ENCODE assay signal across 20 cellular contexts in the genomic region with DNA sequence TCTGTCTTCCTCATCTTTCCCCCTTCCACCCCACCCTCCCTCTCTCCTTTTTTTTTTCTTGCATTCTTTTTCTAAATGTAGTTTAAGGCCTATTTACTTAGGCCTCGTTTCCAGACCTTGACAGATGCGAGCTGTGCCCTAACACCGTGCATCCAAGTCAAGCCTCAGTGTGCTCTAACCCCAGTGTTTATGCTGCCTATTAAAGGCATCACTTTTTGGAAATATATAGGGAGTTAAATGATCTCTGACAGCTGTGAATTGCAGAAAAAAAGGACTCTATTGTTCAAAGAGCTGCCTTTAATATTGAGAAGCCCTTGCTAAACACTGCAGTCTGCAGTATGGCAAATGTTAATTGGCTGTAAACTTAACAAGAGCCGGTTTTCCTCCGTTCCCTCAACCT.
DNase-seq lines count a peak whose midpoint lies in the region; ATAC-seq and TF ChIP-seq lines count a peak whose summit lies in the region.
"Had no signal": no experiment of that assay in that cellular context is flagged by ENCODE, and none has a peak within 500 bp of the region (broad histone marks: within the 10 kb centered on the region; RNA-seq: fewer than 3 reads in every experiment).

No MANE protein-coding gene starts in this region.

- H2AFZ ChIP-seq in SK-N-SH (ENCODE audit: low read depth) (peak overlapping the region; percentile 37; the same call in 1 of the 2 replicates), neural progenitor cell (replicated peaks) (peak overlapping the region; percentile 46)

- POLR2A ChIA-PET in SK-N-SH (lab: Yijun Ruan, JAX) = no interaction called here

- no peak overlapping the region for H3K9ac ChIP-seq in SK-N-SH
- no peak overlapping the region for H3K9ac ChIP-seq in neural progenitor cell

- CTCF ChIA-PET in SK-N-SH (lab: Yijun Ruan, JAX) = interaction anchor here (0.6 to 1.2 kb wide), 4 partner anchors 9 to 322 kb away, joined by 3 read pairs; no protein-coding TSS in a partner anchor

- no peaks in the 10 kb centered on the region for H3F3A ChIP-seq in SK-N-SH (replicated peaks; ENCODE audit: insufficient read depth)
- H3F3A ChIP-seq in neural progenitor cell (ENCODE audit: low read depth) = no peaks in the 10 kb centered on the region

- no peak for TF ChIP-seq EP300 in SK-N-SH (IDR thresholded peaks at IDR 0.05; ENCODE audit: borderline replicate concordance in 1 of 2, low read depth in 1 of 2, low read length in 1 of 2)

- H4K20me1 ChIP-seq in SK-N-SH (ENCODE audit: insufficient read depth) (no peaks in the 10 kb centered on the region), neural progenitor cell (ENCODE audit: low read depth) (no peaks in the 10 kb centered on the region)

- TF ChIP-seq CTCF in SK-N-SH (IDR thresholded peaks at IDR 0.05) (no peak), neural progenitor cell (IDR thresholded peaks at IDR 0.05) (no peak), uterus (IDR thresholded peaks at IDR 0.05) (no peak)

- no peak for DNase-seq in SK-N-SH
- peak; percentile 77 for DNase-seq in left kidney (ENCODE audit: low read depth, low spot score)
- DNase-seq in neural progenitor cell (ENCODE audit: low spot score) = no peak
- no peak for DNase-seq in uterus
- no peak for DNase-seq in NCI-H446 (lab: John Stamatoyannopoulos, UW)
- no peak for DNase-seq in activated CD4-positive, alpha-beta T cell treated with anti-CD3 and anti-CD28 coated beads, Interleukin-2, amount 50 U/mL, for 1 hour
- no peak for DNase-seq in substantia nigra (lab: John Stamatoyannopoulos, UW)
- DNase-seq: COR-L47; H9; Karpas-422; NCI-H1436 treated with DMSO at 0.1 percent for 48 hours; NCI-H2029; NCI-H345; NCI-H526 treated with DMSO at 0.1 percent for 48 hours; NK-92 treated with Interleukin-12 subunit alpha and Interleukin-12 subunit beta, amount 100 ng/mL, for 24 hours; Peyer's patch had no signal

- peaks cover 7% of the 10 kb centered on the region for H3K27me3 Mint-ChIP-seq in neural progenitor cell (ENCODE audit: insufficient read depth, low read depth)
- H3K27me3 Mint-ChIP-seq: B cell had no signal

- TF ChIP-seq RAD21 in SK-N-SH (IDR thresholded peaks at IDR 0.05; ENCODE audit: low read length) = no peak

- H3K36me3 ChIP-seq in SK-N-SH (replicated peaks in 1 of 2; ENCODE audit: control insufficient read depth in 1 of 2, insufficient read depth in 2 of 2, low read length in 1 of 2) (no peaks in the 10 kb centered on the region), neural progenitor cell (no peaks in the 10 kb centered on the region), uterus (no peaks in the 10 kb centered on the region)
- H3K36me3 ChIP-seq: Peyer's patch had no signal

- H3K4me1 Mint-ChIP-seq in neural progenitor cell = peaks cover 8% of the 10 kb centered on the region
- H3K4me1 Mint-ChIP-seq: B cell, IgD-negative memory B cell had no signal

- no peak overlapping the region for H3K4me3 Mint-ChIP-seq in neural progenitor cell
- H3K4me3 Mint-ChIP-seq: B cell, H9, IgD-negative memory B cell had no signal

- ATAC-seq in SK-N-SH treated with all-trans-retinoic acid at 6 μM for 48 hours = no peak

- no peaks in the 10 kb centered on the region for H3K79me2 ChIP-seq in SK-N-SH (ENCODE audit: insufficient read depth)
- H3K79me2 ChIP-seq in neural progenitor cell (ENCODE audit: low read depth) = no peaks in the 10 kb centered on the region

- intact Hi-C loops in uterus (cut with DNase I; ENCODE audit: low total_unique reads) = no loop called here

- no peaks in the 10 kb centered on the region for H3K27me3 ChIP-seq in SK-N-SH (ENCODE audit: insufficient read depth)
- no peaks in the 10 kb centered on the region for H3K27me3 ChIP-seq in neural progenitor cell
- H3K27me3 ChIP-seq in uterus = no peaks in the 10 kb centered on the region
- H3K27me3 ChIP-seq: Peyer's patch had no signal

- no peak overlapping the region for H3K4me3 ChIP-seq in SK-N-SH (ENCODE audit: low read depth in 2 of 2, low read length in 1 of 2)
- H3K4me3 ChIP-seq in neural progenitor cell = no peak overlapping the region
- no peak overlapping the region for H3K4me3 ChIP-seq in uterus
- H3K4me3 ChIP-seq: Peyer's patch had no signal

- no peak for TF ChIP-seq POLR2A in uterus (IDR thresholded peaks at IDR 0.05)

- no peaks in the 10 kb centered on the region for H3K9me3 Mint-ChIP-seq in neural progenitor cell
- H3K9me3 Mint-ChIP-seq: H9 had no signal

- H3K9me3 ChIP-seq in SK-N-SH (no peaks in the 10 kb centered on the region), neural progenitor cell (ENCODE audit: low read depth) (no peaks in the 10 kb centered on the region), uterus (no peaks in the 10 kb centered on the region)
- H3K9me3 ChIP-seq: Peyer's patch had no signal

- H3K27ac Mint-ChIP-seq in neural progenitor cell = peak overlapping the region; percentile 86
- H3K27ac Mint-ChIP-seq: B cell, IgD-negative memory B cell had no signal

- 82% methylated on average over 5 of the region's 5 CpGs for WGBS in SK-N-SH (ENCODE audit: low lambda C conversion rate)

- no peak overlapping the region for H3K4me2 ChIP-seq in SK-N-SH
- peak overlapping the region; percentile 29 for H3K4me2 ChIP-seq in neural progenitor cell

- peaks cover 0 to 4% of the 10 kb centered on the region in 2 experiments; a peak in 2 of 4 replicates for H3K4me1 ChIP-seq in SK-N-SH (ENCODE audit: control insufficient read depth in 1 of 2, insufficient read depth in 2 of 2, low read depth in 1 of 2, low read length in 1 of 2)
- H3K4me1 ChIP-seq in neural progenitor cell = peaks cover 9% of the 10 kb centered on the region
- H3K4me1 ChIP-seq in uterus = no peaks in the 10 kb centered on the region
- H3K4me1 ChIP-seq: Peyer's patch had no signal

- no peaks in the 10 kb centered on the region for H3K9me2 ChIP-seq in SK-N-SH

- no peaks in the 10 kb centered on the region for H3K36me3 Mint-ChIP-seq in neural progenitor cell
- H3K36me3 Mint-ChIP-seq: IgD-negative memory B cell had no signal

- H3K27ac ChIP-seq in SK-N-SH (ENCODE audit: low read depth in 2 of 2, low read length in 1 of 2) = no peak overlapping the region
- H3K27ac ChIP-seq in neural progenitor cell = peak overlapping the region; percentile 17
- peak overlapping the region; percentile 23 to 53 for H3K27ac ChIP-seq in uterus
- H3K27ac ChIP-seq in substantia nigra (ENCODE audit: low read depth, low read length, poor library complexity, severe bottlenecking) = no peak overlapping the region
- H3K27ac ChIP-seq: 22Rv1, Peyer's patch had no signal

TF ChIP-seq in SK-N-SH, 30 proteins besides CTCF, POLR2A, EP300 and RAD21 (continues in another document):
- TF ChIP-seq POLR2AphosphoS5 (IDR thresholded peaks at IDR 0.05; ENCODE audit: low read depth, low read length) (no peak), NRF1 (IDR thresholded peaks at IDR 0.05; ENCODE audit: low read depth, low read length) (no peak), NFIC (IDR thresholded peaks at IDR 0.05; ENCODE audit: borderline replicate concordance) (no peak)

TF ChIP-seq in SK-N-SH treated with all-trans-retinoic acid at 6 μM for 48 hours, 23 proteins besides CTCF, POLR2A, EP300 and RAD21:
- TF ChIP-seq CSDC2 (CRISPR knock-in tag; IDR thresholded peaks at IDR 0.05) = no peak
- TF ChIP-seq, protein P1, sequence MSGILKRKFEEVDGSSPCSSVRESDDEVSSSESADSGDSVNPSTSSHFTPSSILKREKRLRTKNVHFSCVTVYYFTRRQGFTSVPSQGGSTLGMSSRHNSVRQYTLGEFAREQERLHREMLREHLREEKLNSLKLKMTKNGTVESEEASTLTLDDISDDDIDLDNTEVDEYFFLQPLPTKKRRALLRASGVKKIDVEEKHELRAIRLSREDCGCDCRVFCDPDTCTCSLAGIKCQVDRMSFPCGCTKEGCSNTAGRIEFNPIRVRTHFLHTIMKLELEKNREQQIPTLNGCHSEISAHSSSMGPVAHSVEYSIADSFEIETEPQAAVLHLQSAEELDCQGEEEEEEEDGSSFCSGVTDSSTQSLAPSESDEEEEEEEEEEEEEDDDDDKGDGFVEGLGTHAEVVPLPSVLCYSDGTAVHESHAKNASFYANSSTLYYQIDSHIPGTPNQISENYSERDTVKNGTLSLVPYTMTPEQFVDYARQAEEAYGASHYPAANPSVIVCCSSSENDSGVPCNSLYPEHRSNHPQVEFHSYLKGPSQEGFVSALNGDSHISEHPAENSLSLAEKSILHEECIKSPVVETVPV (CRISPR knock-in tag; IDR thresholded peaks at IDR 0.05) = no peak
- TF ChIP-seq ZFP3 (CRISPR knock-in tag; IDR thresholded peaks at IDR 0.05) = no peak
- TF ChIP-seq ZNF565 (CRISPR knock-in tag; conservative IDR thresholded peaks at IDR 0.05; ENCODE audit: low read depth) = no peak
- no peak for TF ChIP-seq GLIS3 (CRISPR knock-in tag; IDR thresholded peaks at IDR 0.05)
- TF ChIP-seq ESRRG (CRISPR knock-in tag; IDR thresholded peaks at IDR 0.05) = no peak
- TF ChIP-seq, protein P2, sequence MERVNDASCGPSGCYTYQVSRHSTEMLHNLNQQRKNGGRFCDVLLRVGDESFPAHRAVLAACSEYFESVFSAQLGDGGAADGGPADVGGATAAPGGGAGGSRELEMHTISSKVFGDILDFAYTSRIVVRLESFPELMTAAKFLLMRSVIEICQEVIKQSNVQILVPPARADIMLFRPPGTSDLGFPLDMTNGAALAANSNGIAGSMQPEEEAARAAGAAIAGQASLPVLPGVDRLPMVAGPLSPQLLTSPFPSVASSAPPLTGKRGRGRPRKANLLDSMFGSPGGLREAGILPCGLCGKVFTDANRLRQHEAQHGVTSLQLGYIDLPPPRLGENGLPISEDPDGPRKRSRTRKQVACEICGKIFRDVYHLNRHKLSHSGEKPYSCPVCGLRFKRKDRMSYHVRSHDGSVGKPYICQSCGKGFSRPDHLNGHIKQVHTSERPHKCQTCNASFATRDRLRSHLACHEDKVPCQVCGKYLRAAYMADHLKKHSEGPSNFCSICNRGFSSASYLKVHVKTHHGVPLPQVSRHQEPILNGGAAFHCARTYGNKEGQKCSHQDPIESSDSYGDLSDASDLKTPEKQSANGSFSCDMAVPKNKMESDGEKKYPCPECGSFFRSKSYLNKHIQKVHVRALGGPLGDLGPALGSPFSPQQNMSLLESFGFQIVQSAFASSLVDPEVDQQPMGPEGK (CRISPR knock-in tag; IDR thresholded peaks at IDR 0.05; ENCODE audit: borderline replicate concordance) = no peak
- TF ChIP-seq ZNF8 (CRISPR knock-in tag; IDR thresholded peaks at IDR 0.05) = no peak
- TF ChIP-seq, protein P3, sequence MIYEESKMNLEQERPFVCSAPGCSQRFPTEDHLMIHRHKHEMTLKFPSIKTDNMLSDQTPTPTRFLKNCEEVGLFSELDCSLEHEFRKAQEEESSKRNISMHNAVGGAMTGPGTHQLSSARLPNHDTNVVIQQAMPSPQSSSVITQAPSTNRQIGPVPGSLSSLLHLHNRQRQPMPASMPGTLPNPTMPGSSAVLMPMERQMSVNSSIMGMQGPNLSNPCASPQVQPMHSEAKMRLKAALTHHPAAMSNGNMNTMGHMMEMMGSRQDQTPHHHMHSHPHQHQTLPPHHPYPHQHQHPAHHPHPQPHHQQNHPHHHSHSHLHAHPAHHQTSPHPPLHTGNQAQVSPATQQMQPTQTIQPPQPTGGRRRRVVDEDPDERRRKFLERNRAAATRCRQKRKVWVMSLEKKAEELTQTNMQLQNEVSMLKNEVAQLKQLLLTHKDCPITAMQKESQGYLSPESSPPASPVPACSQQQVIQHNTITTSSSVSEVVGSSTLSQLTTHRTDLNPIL (CRISPR knock-in tag; IDR thresholded peaks at IDR 0.05; ENCODE audit: low read depth) = no peak
- no peak for TF ChIP-seq BACH2 (CRISPR knock-in tag; IDR thresholded peaks at IDR 0.05; ENCODE audit: borderline replicate concordance)

Comparison
In these comparisons a context has a peak if more than half of its experiments do, and no peak if none do; other contexts are left out.
1. H3K27ac ChIP-seq: peak in neural progenitor cell (single experiment) and uterus (2 of 2); none in SK-N-SH (0 of 2) and substantia nigra (single experiment).